In the genomic region with DNA sequence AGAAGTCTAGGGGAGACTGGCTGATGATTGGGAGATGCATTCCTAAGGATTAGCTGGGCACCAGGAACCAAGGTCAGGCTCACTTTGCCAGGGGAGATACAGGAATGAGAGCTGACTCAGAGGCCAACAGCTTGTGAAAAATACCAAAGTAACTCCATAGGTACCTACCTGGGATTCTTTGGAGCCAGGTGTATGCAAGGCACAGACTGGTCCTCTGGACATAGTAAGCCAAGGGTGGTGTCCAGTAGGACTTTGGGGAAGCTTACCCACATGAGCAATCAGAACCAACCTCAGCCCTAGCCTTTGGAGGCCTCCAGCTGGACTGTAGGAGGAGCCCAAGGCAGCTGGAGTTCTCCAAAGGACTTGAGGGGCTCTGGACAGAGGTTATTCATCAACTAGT, we compare ENCODE assay signal across 1 cellular context.
TF ChIP-seq lines count a peak whose summit lies in the region.

No MANE protein-coding gene starts in this region.

TF ChIP-seq in WTC11, 78 proteins besides CTCF, POLR2A, EP300 and RAD21 (continued from another document):
- TF ChIP-seq, protein P1, sequence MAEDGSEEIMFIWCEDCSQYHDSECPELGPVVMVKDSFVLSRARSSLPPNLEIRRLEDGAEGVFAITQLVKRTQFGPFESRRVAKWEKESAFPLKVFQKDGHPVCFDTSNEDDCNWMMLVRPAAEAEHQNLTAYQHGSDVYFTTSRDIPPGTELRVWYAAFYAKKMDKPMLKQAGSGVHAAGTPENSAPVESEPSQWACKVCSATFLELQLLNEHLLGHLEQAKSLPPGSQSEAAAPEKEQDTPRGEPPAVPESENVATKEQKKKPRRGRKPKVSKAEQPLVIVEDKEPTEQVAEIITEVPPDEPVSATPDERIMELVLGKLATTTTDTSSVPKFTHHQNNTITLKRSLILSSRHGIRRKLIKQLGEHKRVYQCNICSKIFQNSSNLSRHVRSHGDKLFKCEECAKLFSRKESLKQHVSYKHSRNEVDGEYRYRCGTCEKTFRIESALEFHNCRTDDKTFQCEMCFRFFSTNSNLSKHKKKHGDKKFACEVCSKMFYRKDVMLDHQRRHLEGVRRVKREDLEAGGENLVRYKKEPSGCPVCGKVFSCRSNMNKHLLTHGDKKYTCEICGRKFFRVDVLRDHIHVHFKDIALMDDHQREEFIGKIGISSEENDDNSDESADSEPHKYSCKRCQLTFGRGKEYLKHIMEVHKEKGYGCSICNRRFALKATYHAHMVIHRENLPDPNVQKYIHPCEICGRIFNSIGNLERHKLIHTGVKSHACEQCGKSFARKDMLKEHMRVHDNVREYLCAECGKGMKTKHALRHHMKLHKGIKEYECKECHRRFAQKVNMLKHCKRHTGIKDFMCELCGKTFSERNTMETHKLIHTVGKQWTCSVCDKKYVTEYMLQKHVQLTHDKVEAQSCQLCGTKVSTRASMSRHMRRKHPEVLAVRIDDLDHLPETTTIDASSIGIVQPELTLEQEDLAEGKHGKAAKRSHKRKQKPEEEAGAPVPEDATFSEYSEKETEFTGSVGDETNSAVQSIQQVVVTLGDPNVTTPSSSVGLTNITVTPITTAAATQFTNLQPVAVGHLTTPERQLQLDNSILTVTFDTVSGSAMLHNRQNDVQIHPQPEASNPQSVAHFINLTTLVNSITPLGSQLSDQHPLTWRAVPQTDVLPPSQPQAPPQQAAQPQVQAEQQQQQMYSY (CRISPR knock-in tag; IDR thresholded peaks at IDR 0.05): no peak
